In genomic region chr3:186783070-186783730, GRCh38 we compare ENCODE assay signal across 8 cellular contexts. TPM values are rescaled to one million over a fixed set of nuclear protein-coding genes. Genes with fewer than 3 reads are reported as not detected.
DNase-seq lines count a peak whose midpoint lies in the region; ATAC-seq, FAIRE-seq and TF ChIP-seq lines count a peak whose summit lies in the region.

Gene EIF4A2 (plus strand): TSS chr3:186783577. CDS start chr3:186783611, 34 bp downstream.

- H3K9me3 ChIP-seq in pancreas (no peaks in the 10 kb centered on the region), thymus (ENCODE audit: control insufficient read depth) (no peaks in the 10 kb centered on the region)

- FAIRE-seq in pancreas (lab: Jason Lieb, UNC), result no peak

- H3K27me3 Mint-ChIP-seq in activated naive CD8-positive, alpha-beta T cell treated with anti-CD3 and anti-CD28 coated beads, Interleukin-2, amount 50 U/mL, for 24 hours, result peaks cover 7% of the 10 kb centered on the region

- H3K27ac Mint-ChIP-seq in activated naive CD8-positive, alpha-beta T cell treated with anti-CD3 and anti-CD28 coated beads, Interleukin-2, amount 50 U/mL, for 24 hours, result peak within 1 kb of the TSS; percentile 100

- TF ChIP-seq CTCF in GM12865 (IDR thresholded peaks at IDR 0.05; ENCODE audit: insufficient read depth, low read depth, low read length, missing control alignments) (no peak), pancreas (IDR thresholded peaks at IDR 0.05) (no peak)

- ATAC-seq in HG02798 (IDR thresholded peaks at IDR 0.05; ENCODE audit: poor library complexity, unreplicated experiment), result peak; percentile 67
- peak; percentile 60 for ATAC-seq in activated naive CD8-positive, alpha-beta T cell treated with anti-CD3 and anti-CD28 coated beads, Interleukin-2, amount 50 U/mL, for 24 hours
- peak; percentile 87 for ATAC-seq in Right ventricle myocardium inferior
- peak; percentile 85 to 93 (median 88) for ATAC-seq in pancreas

- peaks cover 53% of the 10 kb centered on the region for H3K4me1 Mint-ChIP-seq in activated naive CD8-positive, alpha-beta T cell treated with anti-CD3 and anti-CD28 coated beads, Interleukin-2, amount 50 U/mL, for 24 hours

- H3K27me3 ChIP-seq in pancreas (no peaks in the 10 kb centered on the region), thymus (ENCODE audit: control insufficient read depth, insufficient read depth) (no peaks in the 10 kb centered on the region)

- peaks cover 51% of the 10 kb centered on the region for H3K36me3 Mint-ChIP-seq in activated naive CD8-positive, alpha-beta T cell treated with anti-CD3 and anti-CD28 coated beads, Interleukin-2, amount 50 U/mL, for 24 hours (ENCODE audit: low read depth)

- H3K36me3 ChIP-seq in pancreas (peaks cover 8 to 35% (median 33%) of the 10 kb centered on the region in 3 donors), thymus (ENCODE audit: control insufficient read depth, insufficient read depth) (peaks cover 34% of the 10 kb centered on the region)

- 0% methylated on average over 58 to 59 of the region's 59 CpGs for WGBS in pancreas, 2 donors
- WGBS in thymus, result under 1% methylated on average over 59 of the region's 59 CpGs

- no peaks in the 10 kb centered on the region for H3K9me3 Mint-ChIP-seq in activated naive CD8-positive, alpha-beta T cell treated with anti-CD3 and anti-CD28 coated beads, Interleukin-2, amount 50 U/mL, for 24 hours

- DNase-seq in GM12865 (ENCODE audit: low read depth), result peak; percentile 96
- DNase-seq in NCI-H1436 treated with DMSO at 0.1 percent for 48 hours (lab: John Stamatoyannopoulos, UW), result peak; percentile 68
- DNase-seq in T follicular helper cell (ENCODE audit: low read depth), result peak; percentile 87
- DNase-seq in activated naive CD8-positive, alpha-beta T cell treated with anti-CD3 and anti-CD28 coated beads, Interleukin-2, amount 50 U/mL, for 24 hours, result peak; percentile 91
- DNase-seq in Right ventricle myocardium inferior (ENCODE audit: missing footprints), result peak; percentile 94
- peak; percentile 86 to 95 (median 90) for DNase-seq in pancreas

- intact Hi-C loops in Right ventricle myocardium inferior (cut with DNase I) (loop anchor here (1.0 to 5.0 kb wide), 3 partner anchors 23 to 846 kb away; partner anchors contain the start of genes RFC4, ST6GAL1 and TRA2B), pancreas (cut with DNase I) (no loop called here)

- H3K4me3 ChIP-seq in GM12865 (ENCODE audit: low read depth, low read length) (peak within 1 kb of the TSS; percentile 88), pancreas (peak within 1 kb of the TSS; percentile 80 to 91 (median 86)), thymus (ENCODE audit: low read length) (peak within 1 kb of the TSS; percentile 68)

- peak within 1 kb of the TSS; percentile 99 for H3K4me3 Mint-ChIP-seq in activated naive CD8-positive, alpha-beta T cell treated with anti-CD3 and anti-CD28 coated beads, Interleukin-2, amount 50 U/mL, for 24 hours

- H3K27ac ChIP-seq in pancreas, result peak within 1 kb of the TSS; percentile 96 to 99 (median 98)
- H3K27ac ChIP-seq in thymus (ENCODE audit: low read depth), result peak within 1 kb of the TSS; percentile 92

- H3K4me1 ChIP-seq in pancreas, result peaks cover 23 to 27% (median 26%) of the 10 kb centered on the region in 3 donors
- H3K4me1 ChIP-seq in thymus (ENCODE audit: control insufficient read depth, insufficient read depth, low read length), result peaks cover 18% of the 10 kb centered on the region

RNA-seq across cellular contexts. Expression of gene EIF4A2, which starts in this region (rescaled TPM):
- total RNA-seq in Right ventricle myocardium inferior (422 TPM), pancreas (100 to 1,000 TPM; 209 to 308 (median 242) TPM)
- polyA plus RNA-seq in pancreas (100 to 1,000 TPM; 276 to 402 TPM), thymus (595 TPM)

Comparison
In these comparisons a context has a peak if more than half of its experiments do, and no peak if none do; other contexts are left out.
1. Peak in every context shown above with its lines: DNase-seq, ATAC-seq, H3K4me3 ChIP-seq and H3K27ac ChIP-seq.